In genomic region chr22:42437488-42438292, GRCh38 we compare ENCODE assay signal across 8 cellular contexts. TPM values are rescaled to one million over a fixed set of nuclear protein-coding genes. Genes with fewer than 3 reads are reported as not detected.
A peak's percentile ranks its signal among the peaks of the same experiment; 100 is the strongest.
DNase-seq lines count a peak whose midpoint lies in the region; ATAC-seq and TF ChIP-seq lines count a peak whose summit lies in the region.

No MANE protein-coding gene starts in this region.

- intact Hi-C loops in CD14-positive monocyte (cut with micrococcal nuclease) = loop anchor here (2.0 to 10.0 kb wide), 5 partner anchors 40 to 345 kb away; partner anchors contain the start of genes TCF20 (in 2 of the 2) and NDUFA6 (in 1 of the 2)

- DNase-seq in CD14-positive monocyte (ENCODE audit: low spot score) = peak; percentile 83
- peak; percentile 58 for DNase-seq in SKM-1 (lab: John Stamatoyannopoulos, UW; ENCODE audit: unreplicated experiment)
- DNase-seq in cardiac muscle cell (ENCODE audit: low read depth in 1 of 2, low spot score in 1 of 2) = peak; percentile 57 to 80
- DNase-seq in pons (ENCODE audit: low spot score) = peak; percentile 62
- peak; percentile 83 to 87 for DNase-seq in upper lobe of left lung

- peaks cover 82% of the 10 kb centered on the region for H3K4me1 Mint-ChIP-seq in CD14-positive monocyte
- H3K4me1 Mint-ChIP-seq in activated naive CD4-positive, alpha-beta T cell treated with anti-CD3 and anti-CD28 coated beads, Interleukin-2, amount 50 U/mL, for 24 hours = peaks cover 4% of the 10 kb centered on the region

- H3K4me3 ChIP-seq in cardiac muscle cell (peak overlapping the region; percentile 25), upper lobe of left lung (peak overlapping the region; percentile 20 to 53 (median 44))

- H3K27ac ChIP-seq in KOPT-K1 (ENCODE audit: low read depth, low read length, poor library complexity, severe bottlenecking) (peak overlapping the region; percentile 36), cardiac muscle cell (no peak overlapping the region), upper lobe of left lung (peak overlapping the region in 2 of 4 donors; percentile 77 to 80)

- peak overlapping the region; percentile 74 to 88 for H3K4me3 Mint-ChIP-seq in CD14-positive monocyte
- peak overlapping the region; percentile 61 for H3K4me3 Mint-ChIP-seq in activated naive CD4-positive, alpha-beta T cell treated with anti-CD3 and anti-CD28 coated beads, Interleukin-2, amount 50 U/mL, for 24 hours

- TF ChIP-seq POLR2A in upper lobe of left lung (IDR thresholded peaks at IDR 0.05) = peak in 1 of 4 donors; percentile 18

- TF ChIP-seq CTCF in CD14-positive monocyte (IDR thresholded peaks at IDR 0.05) (peak; percentile 100), cardiac muscle cell (IDR thresholded peaks at IDR 0.05; ENCODE audit: low read depth, low read length) (peak; percentile 96), upper lobe of left lung (IDR thresholded peaks at IDR 0.05) (peak; percentile 93 to 99 (median 98))

- H3K27me3 ChIP-seq in cardiac muscle cell (no peaks in the 10 kb centered on the region), upper lobe of left lung (no peaks in the 10 kb centered on the region)

- H3K4me1 ChIP-seq in cardiac muscle cell (ENCODE audit: low read depth) (peaks cover 4% of the 10 kb centered on the region), upper lobe of left lung (peaks cover 13 to 40% (median 28%) of the 10 kb centered on the region in 4 donors)

- TF ChIP-seq EP300 in upper lobe of left lung (IDR thresholded peaks at IDR 0.05) = no peak

- ATAC-seq in GM19372 (IDR thresholded peaks at IDR 0.05; ENCODE audit: low read depth, unreplicated experiment) (peak; percentile 60), upper lobe of left lung (ENCODE audit: low FRiP score in 2 of 2) (peak; percentile 88 to 91)

- H3K9me3 Mint-ChIP-seq in CD14-positive monocyte = no peaks in the 10 kb centered on the region
- H3K9me3 Mint-ChIP-seq in activated naive CD4-positive, alpha-beta T cell treated with anti-CD3 and anti-CD28 coated beads, Interleukin-2, amount 50 U/mL, for 24 hours = no peaks in the 10 kb centered on the region

- peaks cover 0 to 13% (median 3%) of the 10 kb centered on the region in 3 donors for H3K27me3 Mint-ChIP-seq in CD14-positive monocyte (ENCODE audit: low read depth in 3 of 3)
- H3K27me3 Mint-ChIP-seq in activated naive CD4-positive, alpha-beta T cell treated with anti-CD3 and anti-CD28 coated beads, Interleukin-2, amount 50 U/mL, for 24 hours = no peaks in the 10 kb centered on the region

- H3K36me3 Mint-ChIP-seq in CD14-positive monocyte = peaks cover 0 to 3% of the 10 kb centered on the region in 2 donors
- no peaks in the 10 kb centered on the region for H3K36me3 Mint-ChIP-seq in activated naive CD4-positive, alpha-beta T cell treated with anti-CD3 and anti-CD28 coated beads, Interleukin-2, amount 50 U/mL, for 24 hours

- peak overlapping the region; percentile 68 to 97 (median 90) for H3K27ac Mint-ChIP-seq in CD14-positive monocyte
- H3K27ac Mint-ChIP-seq in activated naive CD4-positive, alpha-beta T cell treated with anti-CD3 and anti-CD28 coated beads, Interleukin-2, amount 50 U/mL, for 24 hours = no peak overlapping the region

- H3K9me3 ChIP-seq in KOPT-K1 (ENCODE audit: insufficient read depth, low read length, poor library complexity, severe bottlenecking) (no peaks in the 10 kb centered on the region), cardiac muscle cell (ENCODE audit: low read depth) (no peaks in the 10 kb centered on the region), upper lobe of left lung (no peaks in the 10 kb centered on the region)

- WGBS in upper lobe of left lung, 2 donors = 3 to 8% methylated on average over 6 to 25 of the region's 33 CpGs

- H3K36me3 ChIP-seq in KOPT-K1 (ENCODE audit: insufficient read depth, low read length) (no peaks in the 10 kb centered on the region), cardiac muscle cell (no peaks in the 10 kb centered on the region), upper lobe of left lung (no peaks in the 10 kb centered on the region)

RNA-seq across cellular contexts. Expression of gene NFAM1, which starts 5.5 kb away (rescaled TPM):
- polyA plus RNA-seq in CD14-positive monocyte (10 to 100 TPM; 36.0 to 69.7 TPM), cardiac muscle cell (0.97 and 1.9 TPM in 2 replicates)
- total RNA-seq in cardiac muscle cell (0.67 and 2.1 TPM in 2 replicates), upper lobe of left lung (10 to 100 TPM in 4 of 6 donors, 1 to 10 TPM in 2; 8.7 to 36.7 (median 15.9) TPM)
